Comparison of ENCODE assay signal across 8 cellular contexts in the genomic region with DNA sequence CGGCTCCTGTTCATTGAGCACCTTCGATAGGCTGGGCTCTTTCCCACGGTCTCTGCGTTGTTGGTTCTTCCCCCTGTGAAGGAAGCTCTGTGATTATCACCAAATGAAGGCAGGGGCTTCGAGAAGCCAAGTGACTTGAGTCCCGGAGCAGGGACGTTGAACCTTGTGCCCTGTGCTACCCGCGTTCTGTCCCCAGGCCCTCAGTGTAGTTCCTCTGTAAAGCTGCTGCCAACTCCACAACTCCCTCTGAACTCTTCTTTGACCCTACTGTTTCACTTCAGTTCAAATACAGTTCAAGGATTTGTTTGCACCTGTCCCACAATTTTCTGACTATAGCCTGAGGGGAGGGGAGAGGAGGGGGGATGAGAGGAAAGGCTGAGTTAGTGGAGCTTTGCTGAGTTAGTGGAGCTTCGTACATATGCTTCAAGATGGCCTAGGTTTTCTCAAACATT. TPM values are rescaled to one million over a fixed set of nuclear protein-coding genes. Genes with fewer than 3 reads are reported as not detected.
DNase-seq lines count a peak whose midpoint lies in the region; FAIRE-seq and TF ChIP-seq lines count a peak whose summit lies in the region.

No MANE protein-coding gene starts in this region.

- TF ChIP-seq CTCF in choroid plexus epithelial cell (conservative IDR thresholded peaks at IDR 0.05; ENCODE audit: low read depth, low read length) (no peak), GM10266 (IDR thresholded peaks at IDR 0.05; ENCODE audit: control insufficient read depth, insufficient read depth, low read depth, missing control alignments) (no peak)

- peak overlapping the region; percentile 92 for H3K27ac ChIP-seq in muscle layer of duodenum (ENCODE audit: low read length)

- H3K27me3 ChIP-seq in muscle layer of duodenum (ENCODE audit: low read depth, low read length), result no peaks in the 10 kb centered on the region

- H3K4me3 ChIP-seq in choroid plexus epithelial cell (ENCODE audit: low read depth, low read length) (peak overlapping the region; percentile 71), muscle layer of duodenum (ENCODE audit: low read depth in 1 of 2, low read length in 2 of 2) (peak overlapping the region; percentile 60 to 72)

- peaks cover 0 to 3% of the 10 kb centered on the region in 2 donors for H3K4me1 ChIP-seq in muscle layer of duodenum (ENCODE audit: control insufficient read depth in 1 of 2, insufficient read depth in 2 of 2, low read length in 2 of 2)

- DNase-seq in NCI-H146 treated with DMSO at 0.1 percent for 48 hours (lab: John Stamatoyannopoulos, UW; ENCODE audit: unreplicated experiment), result peak; percentile 71
- no peak for DNase-seq in choroid plexus epithelial cell (ENCODE audit: low read depth)
- DNase-seq in GM03348 (ENCODE audit: low spot score), result no peak
- DNase-seq in medulla oblongata (ENCODE audit: extremely low spot score), result no peak
- DNase-seq in GM10266 (ENCODE audit: extremely low spot score), result no peak
- no peak for DNase-seq in frontal cortex (ENCODE audit: low spot score in 2 of 2)

- TF ChIP-seq POLR2A in GM18526 (IDR thresholded peaks at IDR 0.05; ENCODE audit: extremely low read depth, insufficient read length), result peak; percentile 53

- no peaks in the 10 kb centered on the region for H3K9me3 ChIP-seq in muscle layer of duodenum (ENCODE audit: control insufficient read depth in 1 of 2, low read length in 2 of 2)

- FAIRE-seq in frontal cortex (lab: Jason Lieb, UNC), result no peak

- H3K36me3 ChIP-seq in muscle layer of duodenum (ENCODE audit: control insufficient read depth in 1 of 2, insufficient read depth in 2 of 2, low read length in 2 of 2), result peaks cover 0 to 9% of the 10 kb centered on the region in 2 donors

RNA-seq across cellular contexts. Expression of a gene that starts 0.6 kb away (rescaled TPM):
- 11.0 TPM for total RNA-seq in frontal cortex
